In the genomic region with DNA sequence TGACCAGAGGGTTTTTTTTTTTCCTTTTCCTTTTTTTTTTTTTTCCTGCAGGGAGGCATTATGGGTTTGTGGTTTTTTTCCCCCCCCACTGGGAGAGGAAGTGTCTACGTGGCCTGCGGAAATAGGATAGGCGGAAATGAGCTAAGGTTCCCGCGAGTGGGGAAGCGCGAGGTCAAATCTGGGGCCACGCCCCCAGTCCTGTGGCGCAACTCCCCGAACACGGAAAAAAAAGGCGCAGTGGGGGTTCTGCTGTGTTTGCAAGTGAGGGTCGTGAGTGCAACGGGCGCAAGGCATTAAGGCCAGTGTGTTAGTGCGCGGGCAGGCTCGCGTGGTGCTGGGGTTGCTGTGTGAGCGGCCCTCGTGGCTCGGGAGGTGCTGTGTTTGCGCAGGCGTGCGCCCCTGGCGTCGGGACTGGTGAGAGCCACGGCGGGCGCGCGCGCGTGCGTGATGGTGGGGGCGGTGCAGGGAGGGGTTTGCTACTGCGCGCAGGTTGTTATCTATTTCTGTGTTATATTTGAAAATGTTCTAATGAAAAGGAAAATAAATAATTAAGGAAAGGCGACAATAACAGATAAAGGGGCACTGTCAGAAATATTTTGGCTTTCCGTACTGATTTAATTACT, we compare ENCODE assay signal across 9 cellular contexts. TPM values are rescaled to one million over a fixed set of nuclear protein-coding genes. Genes with fewer than 3 reads are reported as not detected.
DNase-seq lines count a peak whose midpoint lies in the region; ATAC-seq and TF ChIP-seq lines count a peak whose summit lies in the region.
"Had no signal": no experiment of that assay in that cellular context is flagged by ENCODE, and none has a peak within 500 bp of the region (broad histone marks: within the 10 kb centered on the region; RNA-seq: fewer than 3 reads in every experiment).

No MANE protein-coding gene starts in this region.

- no peaks in the 10 kb centered on the region for H3K27me3 ChIP-seq in duodenal mucosa (ENCODE audit: control insufficient read depth in 1 of 2, insufficient read depth in 2 of 2, low read length in 2 of 2)

- DNase-seq in AG10803 (ENCODE audit: low read depth) (peak; percentile 80), NCI-H345 treated with DMSO at 0.1 percent for 48 hours (lab: John Stamatoyannopoulos, UW; ENCODE audit: unreplicated experiment) (peak; percentile 85), lung microvascular endothelial cell (ENCODE audit: low read depth in 2 of 2) (peak; percentile 84 to 90)
- DNase-seq in activated CD4-positive, alpha-beta T cell treated with anti-CD3 and anti-CD28 coated beads, Interleukin-2, amount 10 ng/mL, durations not matched to agents 7 days and 5 days: peak; percentile 86
- peak; percentile 70 to 79 (median 73) for DNase-seq in stimulated activated CD4-positive, alpha-beta T cell treated with anti-CD3 and anti-CD28 coated beads, TNF-alpha, amount 100 ng/mL, for 24 hours (ENCODE audit: low read depth in 3 of 3)

- H3K4me3 ChIP-seq in AG10803 (ENCODE audit: low read length) (peak overlapping the region; percentile 80), duodenal mucosa (ENCODE audit: low read depth in 1 of 2, low read length in 2 of 2) (peak overlapping the region; percentile 74 to 87)

- H3K27ac ChIP-seq in duodenal mucosa (ENCODE audit: low read depth, low read length): peak overlapping the region; percentile 96

- H3K4me1 ChIP-seq in duodenal mucosa (ENCODE audit: control insufficient read depth in 1 of 2, insufficient read depth in 2 of 2, low read length in 2 of 2): peaks cover 0 to 11% of the 10 kb centered on the region in 2 donors

- no peak overlapping the region for H3K27ac Mint-ChIP-seq in activated CD4-positive, alpha-beta T cell treated with anti-CD3 and anti-CD28 coated beads, Interleukin-2, amount 10 ng/mL, durations not matched to agents 7 days and 5 days

- no peaks in the 10 kb centered on the region for H3K9me3 ChIP-seq in duodenal mucosa (ENCODE audit: control insufficient read depth in 1 of 2, low read length in 2 of 2)

- ATAC-seq in GM18909 (IDR thresholded peaks at IDR 0.05; ENCODE audit: poor library complexity, unreplicated experiment) (peak; percentile 52), HG03135 (IDR thresholded peaks at IDR 0.05; ENCODE audit: unreplicated experiment) (peak; percentile 47)

- peaks cover 0 to 13% of the 10 kb centered on the region in 2 donors for H3K36me3 ChIP-seq in duodenal mucosa (ENCODE audit: control insufficient read depth in 1 of 2, insufficient read depth in 2 of 2, low read length in 2 of 2)

- H3K9me3 Mint-ChIP-seq in activated CD4-positive, alpha-beta T cell treated with anti-CD3 and anti-CD28 coated beads, Interleukin-2, amount 10 ng/mL, durations not matched to agents 7 days and 5 days: no peaks in the 10 kb centered on the region

- TF ChIP-seq CTCF in AG10803 (conservative IDR thresholded peaks at IDR 0.05; ENCODE audit: low read length): peak; percentile 42

- no peaks in the 10 kb centered on the region for H3K27me3 Mint-ChIP-seq in activated CD4-positive, alpha-beta T cell treated with anti-CD3 and anti-CD28 coated beads, Interleukin-2, amount 10 ng/mL, durations not matched to agents 7 days and 5 days

- CTCF ChIA-PET in activated CD4-positive, alpha-beta T cell treated with anti-CD3 and anti-CD28 coated beads, Interleukin-2, amount 10 ng/mL, durations not matched to agents 7 days and 5 days (lab: Charles Lee): interaction anchor here (0.7 to 1.1 kb wide), 3 partner anchors 8 to 450 kb away, joined by 3 to 4 read pairs (median 3); no protein-coding TSS in a partner anchor

- peaks cover 9% of the 10 kb centered on the region for H3K4me1 Mint-ChIP-seq in activated CD4-positive, alpha-beta T cell treated with anti-CD3 and anti-CD28 coated beads, Interleukin-2, amount 10 ng/mL, durations not matched to agents 7 days and 5 days

- POLR2A ChIA-PET in activated CD4-positive, alpha-beta T cell treated with anti-CD3 and anti-CD28 coated beads, Interleukin-2, amount 10 ng/mL, durations not matched to agents 7 days and 5 days (lab: Charles Lee): no interaction called here

- peak overlapping the region; percentile 79 to 97 for H3K9ac ChIP-seq in duodenal mucosa (ENCODE audit: low read depth in 1 of 2, low read length in 2 of 2)

- peaks cover 13% of the 10 kb centered on the region for H3K36me3 Mint-ChIP-seq in activated CD4-positive, alpha-beta T cell treated with anti-CD3 and anti-CD28 coated beads, Interleukin-2, amount 10 ng/mL, durations not matched to agents 7 days and 5 days (ENCODE audit: low read depth)

- H3K4me3 Mint-ChIP-seq in activated CD4-positive, alpha-beta T cell treated with anti-CD3 and anti-CD28 coated beads, Interleukin-2, amount 10 ng/mL, durations not matched to agents 7 days and 5 days: no peak overlapping the region

RNA-seq across cellular contexts. Expression of gene MORF4L2, which starts 0.7 kb away (rescaled TPM):
- 100 to 1,000 TPM; 122 to 126 TPM for total RNA-seq in activated CD4-positive, alpha-beta T cell treated with anti-CD3 and anti-CD28 coated beads, Interleukin-2, amount 10 ng/mL, durations not matched to agents 7 days and 5 days
- 351 and 368 TPM in 2 replicates for total RNA-seq in lung microvascular endothelial cell

RNA-seq across cellular contexts. Expression of gene TMEM31, which starts 23.5 kb away (rescaled TPM):
- total RNA-seq in activated CD4-positive, alpha-beta T cell treated with anti-CD3 and anti-CD28 coated beads, Interleukin-2, amount 10 ng/mL, durations not matched to agents 7 days and 5 days: not detected
- total RNA-seq in lung microvascular endothelial cell: 0.22 TPM in 1 of 2 replicates, not detected in the other
- total RNA-seq: LHCN-M2 had no signal

RNA-seq across cellular contexts. Expression of gene TCEAL1, which starts 58.4 kb away (rescaled TPM):
- total RNA-seq in activated CD4-positive, alpha-beta T cell treated with anti-CD3 and anti-CD28 coated beads, Interleukin-2, amount 10 ng/mL, durations not matched to agents 7 days and 5 days: 1 to 10 TPM; 5.7 to 6.2 TPM
- total RNA-seq in lung microvascular endothelial cell: 18.5 and 21.8 TPM in 2 replicates

Comparison
In these comparisons a context has a peak if more than half of its experiments do, and no peak if none do; other contexts are left out.
1. Peak in every context shown above with its lines: DNase-seq, ATAC-seq, H3K4me3 ChIP-seq and H3K27ac ChIP-seq.